In the genomic region with DNA sequence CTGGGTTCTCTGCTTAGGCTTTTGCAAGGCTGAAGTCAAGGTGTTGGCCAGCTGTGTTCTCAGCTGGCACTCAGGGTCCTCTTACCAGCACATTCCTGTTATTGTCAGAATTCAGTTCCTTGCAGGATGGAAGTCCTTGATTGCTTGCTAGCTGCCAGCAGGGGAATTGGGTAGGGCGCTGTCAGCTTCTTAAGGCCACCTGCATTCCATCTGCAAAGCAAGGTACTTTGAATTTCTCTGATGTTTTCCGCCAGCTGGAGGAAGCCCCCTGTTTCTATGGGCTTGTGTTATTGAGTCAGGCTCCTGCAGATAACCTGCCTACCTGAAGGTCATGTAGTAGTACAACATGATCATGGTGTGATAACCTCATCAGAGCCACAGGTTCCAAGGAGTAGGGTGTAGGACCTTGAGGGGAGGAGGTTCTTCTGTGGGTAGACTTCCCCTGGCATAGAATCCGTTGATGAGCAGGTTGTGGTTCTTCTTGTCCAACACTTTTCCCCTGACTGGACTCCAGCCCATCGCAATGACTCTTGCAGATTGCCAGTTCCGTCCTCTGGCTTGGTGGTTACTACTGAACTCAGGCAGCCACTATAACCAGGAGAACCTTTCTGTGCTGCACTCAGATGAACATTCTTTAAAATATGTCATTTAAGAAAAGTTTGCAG, we compare ENCODE assay signal across 1 cellular context.
TF ChIP-seq lines count a peak whose summit lies in the region.

No MANE protein-coding gene starts in this region.

TF ChIP-seq in K562, 482 proteins besides CTCF, POLR2A, EP300 and RAD21:
- no peak for TF ChIP-seq PTRF (tag; IDR thresholded peaks at IDR 0.05)
- no peak for TF ChIP-seq ZFP1 (CRISPR knock-in tag; IDR thresholded peaks at IDR 0.05)
- TF ChIP-seq COPS2 (conservative IDR thresholded peaks at IDR 0.05), result no peak
- TF ChIP-seq, protein P1, sequence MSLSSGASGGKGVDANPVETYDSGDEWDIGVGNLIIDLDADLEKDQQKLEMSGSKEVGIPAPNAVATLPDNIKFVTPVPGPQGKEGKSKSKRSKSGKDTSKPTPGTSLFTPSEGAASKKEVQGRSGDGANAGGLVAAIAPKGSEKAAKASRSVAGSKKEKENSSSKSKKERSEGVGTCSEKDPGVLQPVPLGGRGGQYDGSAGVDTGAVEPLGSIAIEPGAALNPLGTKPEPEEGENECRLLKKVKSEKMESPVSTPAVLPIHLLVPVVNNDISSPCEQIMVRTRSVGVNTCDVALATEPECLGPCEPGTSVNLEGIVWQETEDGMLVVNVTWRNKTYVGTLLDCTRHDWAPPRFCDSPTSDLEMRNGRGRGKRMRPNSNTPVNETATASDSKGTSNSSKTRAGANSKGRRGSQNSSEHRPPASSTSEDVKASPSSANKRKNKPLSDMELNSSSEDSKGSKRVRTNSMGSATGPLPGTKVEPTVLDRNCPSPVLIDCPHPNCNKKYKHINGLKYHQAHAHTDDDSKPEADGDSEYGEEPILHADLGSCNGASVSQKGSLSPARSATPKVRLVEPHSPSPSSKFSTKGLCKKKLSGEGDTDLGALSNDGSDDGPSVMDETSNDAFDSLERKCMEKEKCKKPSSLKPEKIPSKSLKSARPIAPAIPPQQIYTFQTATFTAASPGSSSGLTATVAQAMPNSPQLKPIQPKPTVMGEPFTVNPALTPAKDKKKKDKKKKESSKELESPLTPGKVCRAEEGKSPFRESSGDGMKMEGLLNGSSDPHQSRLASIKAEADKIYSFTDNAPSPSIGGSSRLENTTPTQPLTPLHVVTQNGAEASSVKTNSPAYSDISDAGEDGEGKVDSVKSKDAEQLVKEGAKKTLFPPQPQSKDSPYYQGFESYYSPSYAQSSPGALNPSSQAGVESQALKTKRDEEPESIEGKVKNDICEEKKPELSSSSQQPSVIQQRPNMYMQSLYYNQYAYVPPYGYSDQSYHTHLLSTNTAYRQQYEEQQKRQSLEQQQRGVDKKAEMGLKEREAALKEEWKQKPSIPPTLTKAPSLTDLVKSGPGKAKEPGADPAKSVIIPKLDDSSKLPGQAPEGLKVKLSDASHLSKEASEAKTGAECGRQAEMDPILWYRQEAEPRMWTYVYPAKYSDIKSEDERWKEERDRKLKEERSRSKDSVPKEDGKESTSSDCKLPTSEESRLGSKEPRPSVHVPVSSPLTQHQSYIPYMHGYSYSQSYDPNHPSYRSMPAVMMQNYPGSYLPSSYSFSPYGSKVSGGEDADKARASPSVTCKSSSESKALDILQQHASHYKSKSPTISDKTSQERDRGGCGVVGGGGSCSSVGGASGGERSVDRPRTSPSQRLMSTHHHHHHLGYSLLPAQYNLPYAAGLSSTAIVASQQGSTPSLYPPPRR (CRISPR knock-in tag; IDR thresholded peaks at IDR 0.05; ENCODE audit: borderline replicate concordance), result no peak
- no peak for TF ChIP-seq ESRRA (IDR thresholded peaks at IDR 0.05; ENCODE audit: borderline replicate concordance, low read depth)
- TF ChIP-seq, protein P2, sequence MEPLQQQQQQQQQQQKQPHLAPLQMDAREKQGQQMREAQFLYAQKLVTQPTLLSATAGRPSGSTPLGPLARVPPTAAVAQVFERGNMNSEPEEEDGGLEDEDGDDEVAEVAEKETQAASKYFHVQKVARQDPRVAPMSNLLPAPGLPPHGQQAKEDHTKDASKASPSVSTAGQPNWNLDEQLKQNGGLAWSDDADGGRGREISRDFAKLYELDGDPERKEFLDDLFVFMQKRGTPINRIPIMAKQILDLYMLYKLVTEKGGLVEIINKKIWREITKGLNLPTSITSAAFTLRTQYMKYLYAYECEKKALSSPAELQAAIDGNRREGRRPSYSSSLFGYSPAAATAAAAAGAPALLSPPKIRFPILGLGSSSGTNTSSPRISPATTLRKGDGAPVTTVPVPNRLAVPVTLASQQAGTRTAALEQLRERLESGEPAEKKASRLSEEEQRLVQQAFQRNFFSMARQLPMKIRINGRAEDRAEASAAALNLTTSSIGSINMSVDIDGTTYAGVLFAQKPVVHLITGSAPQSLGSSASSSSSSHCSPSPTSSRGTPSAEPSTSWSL (CRISPR knock-in tag; IDR thresholded peaks at IDR 0.05; ENCODE audit: borderline replicate concordance), result no peak
- TF ChIP-seq NFXL1 (CRISPR knock-in tag; IDR thresholded peaks at IDR 0.05), result no peak
- TF ChIP-seq, protein P3, sequence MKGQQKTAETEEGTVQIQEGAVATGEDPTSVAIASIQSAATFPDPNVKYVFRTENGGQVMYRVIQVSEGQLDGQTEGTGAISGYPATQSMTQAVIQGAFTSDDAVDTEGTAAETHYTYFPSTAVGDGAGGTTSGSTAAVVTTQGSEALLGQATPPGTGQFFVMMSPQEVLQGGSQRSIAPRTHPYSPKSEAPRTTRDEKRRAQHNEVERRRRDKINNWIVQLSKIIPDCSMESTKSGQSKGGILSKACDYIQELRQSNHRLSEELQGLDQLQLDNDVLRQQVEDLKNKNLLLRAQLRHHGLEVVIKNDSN (CRISPR knock-in tag; IDR thresholded peaks at IDR 0.05), result no peak
- TF ChIP-seq, protein P4, sequence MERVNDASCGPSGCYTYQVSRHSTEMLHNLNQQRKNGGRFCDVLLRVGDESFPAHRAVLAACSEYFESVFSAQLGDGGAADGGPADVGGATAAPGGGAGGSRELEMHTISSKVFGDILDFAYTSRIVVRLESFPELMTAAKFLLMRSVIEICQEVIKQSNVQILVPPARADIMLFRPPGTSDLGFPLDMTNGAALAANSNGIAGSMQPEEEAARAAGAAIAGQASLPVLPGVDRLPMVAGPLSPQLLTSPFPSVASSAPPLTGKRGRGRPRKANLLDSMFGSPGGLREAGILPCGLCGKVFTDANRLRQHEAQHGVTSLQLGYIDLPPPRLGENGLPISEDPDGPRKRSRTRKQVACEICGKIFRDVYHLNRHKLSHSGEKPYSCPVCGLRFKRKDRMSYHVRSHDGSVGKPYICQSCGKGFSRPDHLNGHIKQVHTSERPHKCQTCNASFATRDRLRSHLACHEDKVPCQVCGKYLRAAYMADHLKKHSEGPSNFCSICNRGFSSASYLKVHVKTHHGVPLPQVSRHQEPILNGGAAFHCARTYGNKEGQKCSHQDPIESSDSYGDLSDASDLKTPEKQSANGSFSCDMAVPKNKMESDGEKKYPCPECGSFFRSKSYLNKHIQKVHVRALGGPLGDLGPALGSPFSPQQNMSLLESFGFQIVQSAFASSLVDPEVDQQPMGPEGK (CRISPR knock-in tag; IDR thresholded peaks at IDR 0.05; ENCODE audit: borderline replicate concordance), result no peak
- TF ChIP-seq, protein P5, sequence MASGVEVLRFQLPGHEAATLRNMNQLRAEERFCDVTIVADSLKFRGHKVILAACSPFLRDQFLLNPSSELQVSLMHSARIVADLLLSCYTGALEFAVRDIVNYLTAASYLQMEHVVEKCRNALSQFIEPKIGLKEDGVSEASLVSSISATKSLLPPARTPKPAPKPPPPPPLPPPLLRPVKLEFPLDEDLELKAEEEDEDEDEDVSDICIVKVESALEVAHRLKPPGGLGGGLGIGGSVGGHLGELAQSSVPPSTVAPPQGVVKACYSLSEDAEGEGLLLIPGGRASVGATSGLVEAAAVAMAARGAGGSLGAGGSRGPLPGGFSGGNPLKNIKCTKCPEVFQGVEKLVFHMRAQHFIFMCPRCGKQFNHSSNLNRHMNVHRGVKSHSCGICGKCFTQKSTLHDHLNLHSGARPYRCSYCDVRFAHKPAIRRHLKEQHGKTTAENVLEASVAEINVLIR (CRISPR knock-in tag; IDR thresholded peaks at IDR 0.05), result no peak
- TF ChIP-seq RFX7 (CRISPR knock-in tag; IDR thresholded peaks at IDR 0.05), result no peak
